In the genomic region with DNA sequence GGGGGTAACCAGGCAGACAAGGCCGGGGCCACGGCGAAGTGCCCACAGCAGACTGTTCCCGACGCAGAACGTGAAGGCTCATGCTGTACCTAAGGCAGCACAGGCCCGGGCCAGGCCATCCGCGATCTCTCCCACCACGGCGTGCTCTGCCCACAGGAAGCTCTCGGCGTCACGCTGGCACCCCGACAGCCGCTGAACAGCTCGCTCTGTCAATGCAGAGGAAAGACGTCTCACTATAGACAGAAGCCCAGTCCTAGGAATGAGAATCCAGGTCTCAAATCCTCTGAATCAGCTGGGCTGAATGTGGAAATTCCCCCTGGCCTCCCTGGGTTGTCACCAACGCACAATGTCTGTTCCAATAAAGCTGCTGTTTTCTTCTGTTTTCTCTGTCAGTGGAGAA, we compare ENCODE assay signal across 1 cellular context.
TF ChIP-seq lines count a peak whose summit lies in the region.

No MANE protein-coding gene starts in this region.

TF ChIP-seq in GM23338, 12 proteins besides CTCF, POLR2A, EP300 and RAD21 (continued from another document):
- TF ChIP-seq, protein P1, sequence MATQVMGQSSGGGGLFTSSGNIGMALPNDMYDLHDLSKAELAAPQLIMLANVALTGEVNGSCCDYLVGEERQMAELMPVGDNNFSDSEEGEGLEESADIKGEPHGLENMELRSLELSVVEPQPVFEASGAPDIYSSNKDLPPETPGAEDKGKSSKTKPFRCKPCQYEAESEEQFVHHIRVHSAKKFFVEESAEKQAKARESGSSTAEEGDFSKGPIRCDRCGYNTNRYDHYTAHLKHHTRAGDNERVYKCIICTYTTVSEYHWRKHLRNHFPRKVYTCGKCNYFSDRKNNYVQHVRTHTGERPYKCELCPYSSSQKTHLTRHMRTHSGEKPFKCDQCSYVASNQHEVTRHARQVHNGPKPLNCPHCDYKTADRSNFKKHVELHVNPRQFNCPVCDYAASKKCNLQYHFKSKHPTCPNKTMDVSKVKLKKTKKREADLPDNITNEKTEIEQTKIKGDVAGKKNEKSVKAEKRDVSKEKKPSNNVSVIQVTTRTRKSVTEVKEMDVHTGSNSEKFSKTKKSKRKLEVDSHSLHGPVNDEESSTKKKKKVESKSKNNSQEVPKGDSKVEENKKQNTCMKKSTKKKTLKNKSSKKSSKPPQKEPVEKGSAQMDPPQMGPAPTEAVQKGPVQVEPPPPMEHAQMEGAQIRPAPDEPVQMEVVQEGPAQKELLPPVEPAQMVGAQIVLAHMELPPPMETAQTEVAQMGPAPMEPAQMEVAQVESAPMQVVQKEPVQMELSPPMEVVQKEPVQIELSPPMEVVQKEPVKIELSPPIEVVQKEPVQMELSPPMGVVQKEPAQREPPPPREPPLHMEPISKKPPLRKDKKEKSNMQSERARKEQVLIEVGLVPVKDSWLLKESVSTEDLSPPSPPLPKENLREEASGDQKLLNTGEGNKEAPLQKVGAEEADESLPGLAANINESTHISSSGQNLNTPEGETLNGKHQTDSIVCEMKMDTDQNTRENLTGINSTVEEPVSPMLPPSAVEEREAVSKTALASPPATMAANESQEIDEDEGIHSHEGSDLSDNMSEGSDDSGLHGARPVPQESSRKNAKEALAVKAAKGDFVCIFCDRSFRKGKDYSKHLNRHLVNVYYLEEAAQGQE (IDR thresholded peaks at IDR 0.05; ENCODE audit: unreplicated experiment): no peak
- no peak for TF ChIP-seq CREB1 (CRISPR knock-in tag; IDR thresholded peaks at IDR 0.05; ENCODE audit: low read depth)
